In the genomic region with DNA sequence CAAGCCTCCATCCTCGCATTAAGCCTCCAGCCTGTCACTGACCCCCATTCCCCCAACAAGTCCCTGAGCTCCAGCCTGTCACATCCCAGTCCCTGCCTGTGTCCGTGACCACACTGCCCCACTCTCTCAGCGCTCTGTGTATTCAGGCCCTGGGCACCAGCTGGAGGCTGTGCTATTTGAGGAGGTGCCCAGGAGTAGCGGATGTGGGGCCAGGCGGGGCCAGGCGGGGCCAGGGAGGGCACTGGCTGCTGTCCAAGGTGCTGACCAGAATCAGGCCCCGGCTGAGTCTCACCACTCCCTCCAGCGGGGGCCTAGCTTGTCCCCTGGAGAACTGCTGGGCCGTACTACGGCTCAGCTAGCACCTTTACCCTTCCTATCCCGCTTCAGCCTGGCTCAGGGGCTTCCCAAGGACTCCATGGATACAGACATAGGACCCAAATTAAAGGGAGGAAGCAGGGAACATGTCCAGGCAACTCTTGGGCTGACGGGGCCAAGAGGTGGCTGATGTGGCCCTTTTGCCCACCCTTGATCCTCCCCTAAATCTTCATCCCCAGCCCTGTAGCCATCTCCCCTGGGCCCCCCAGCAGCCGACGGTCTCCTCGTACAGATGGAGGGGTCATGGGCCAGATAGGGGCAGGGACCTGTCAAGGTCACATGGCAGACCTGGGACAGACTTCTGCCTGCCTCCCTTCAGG, we compare ENCODE assay signal across 8 cellular contexts. TPM values are rescaled to one million over a fixed set of nuclear protein-coding genes. Genes with fewer than 3 reads are reported as not detected.
A peak's percentile ranks its signal among the peaks of the same experiment; 100 is the strongest.
DNase-seq lines count a peak whose midpoint lies in the region; ATAC-seq and TF ChIP-seq lines count a peak whose summit lies in the region.

No MANE protein-coding gene starts in this region.

- H3K27me3 ChIP-seq in lung (ENCODE audit: control insufficient read depth, insufficient read depth): no peaks in the 10 kb centered on the region

- no peaks in the 10 kb centered on the region for H3K36me3 ChIP-seq in lung (ENCODE audit: control insufficient read depth in 2 of 2, insufficient read depth in 2 of 2, low read length in 2 of 2)

- 31% methylated on average over 15 of the region's 15 CpGs for WGBS in lung, 2 donors

- no peak for TF ChIP-seq CTCF in lung (IDR thresholded peaks at IDR 0.05; ENCODE audit: control extremely low read depth, extremely low read depth)

- ATAC-seq in lung (ENCODE audit: insufficient read depth, low FRiP score) (peak; percentile 67), HG02623 (IDR thresholded peaks at IDR 0.05; ENCODE audit: unreplicated experiment) (no peak), HG03342 (IDR thresholded peaks at IDR 0.05; ENCODE audit: unreplicated experiment) (no peak)

- peak; percentile 69 for DNase-seq in CD1c-positive myeloid dendritic cell (ENCODE audit: extremely low spot score)
- DNase-seq in KG1 (lab: John Stamatoyannopoulos, UW): peak; percentile 4
- DNase-seq in activated CD4-positive, alpha-beta T cell treated with anti-CD3 and anti-CD28 coated beads for 1 hour: peak; percentile 30
- peak; percentile 72 for DNase-seq in cerebellum (ENCODE audit: low spot score)
- peak; percentile 53 for DNase-seq in lung (ENCODE audit: low spot score)
- peak; percentile 8 for DNase-seq in stimulated activated CD8-positive, alpha-beta memory T cell treated with anti-CD3 and anti-CD28 coated beads, Interleukin-15, amount 100 ng/mL, for 24 hours (ENCODE audit: low read depth)

- H3K4me1 ChIP-seq in lung (ENCODE audit: control insufficient read depth in 2 of 2, insufficient read depth in 2 of 2, low read length in 2 of 2): peaks cover 0 to 1% of the 10 kb centered on the region in 2 donors

- H3K4me3 ChIP-seq in lung: no peak overlapping the region

- peak overlapping the region in 1 of 2 donors; percentile 85 for H3K27ac ChIP-seq in lung (ENCODE audit: low read depth in 1 of 2, low read length in 1 of 2)

- peaks cover 0 to 3% of the 10 kb centered on the region in 2 donors for H3K9me3 ChIP-seq in lung (ENCODE audit: control insufficient read depth in 2 of 2, insufficient read depth in 1 of 2, low read length in 1 of 2)

RNA-seq across cellular contexts. Expression of a gene that starts 1.1 kb away (rescaled TPM):
- total RNA-seq in cerebellum: not detected
- 1 to 10 TPM in 1 of 2 donors, under 1 TPM in 1; 0.65 to 2.7 TPM for total RNA-seq in lung
- under 1 TPM; 0.39 to 0.60 TPM for polyA plus RNA-seq in lung

RNA-seq across cellular contexts. Expression of a gene that starts 16.2 kb away (rescaled TPM):
- total RNA-seq in cerebellum (0.09 TPM), lung (not detected)
- polyA plus RNA-seq in lung: under 1 TPM in 1 of 2 donors, not detected in 1; 0.05 TPM

RNA-seq across cellular contexts. Expression of a gene that starts 48.0 kb away (rescaled TPM):
- total RNA-seq in cerebellum (13.0 TPM), lung (10 to 100 TPM in 1 of 2 donors, 1 to 10 TPM in 1; 8.6 to 34.1 TPM)
- 10 to 100 TPM; 12.0 to 19.6 TPM for polyA plus RNA-seq in lung

Comparison
In these comparisons a context has a peak if more than half of its experiments do, and no peak if none do; other contexts are left out.
1. DNase-seq: peak in every context shown above with its lines; median percentile 72 in cerebellum; 69 in CD1c-positive myeloid dendritic cell; 53 in lung; 30 in activated CD4-positive, alpha-beta T cell treated with anti-CD3 and anti-CD28 coated beads for 1 hour; 8 in stimulated activated CD8-positive, alpha-beta memory T cell treated with anti-CD3 and anti-CD28 coated beads, Interleukin-15, amount 100 ng/mL, for 24 hours; 4 in KG1.